Comparison of ENCODE assay signal across 29 cellular contexts in the genomic region with DNA sequence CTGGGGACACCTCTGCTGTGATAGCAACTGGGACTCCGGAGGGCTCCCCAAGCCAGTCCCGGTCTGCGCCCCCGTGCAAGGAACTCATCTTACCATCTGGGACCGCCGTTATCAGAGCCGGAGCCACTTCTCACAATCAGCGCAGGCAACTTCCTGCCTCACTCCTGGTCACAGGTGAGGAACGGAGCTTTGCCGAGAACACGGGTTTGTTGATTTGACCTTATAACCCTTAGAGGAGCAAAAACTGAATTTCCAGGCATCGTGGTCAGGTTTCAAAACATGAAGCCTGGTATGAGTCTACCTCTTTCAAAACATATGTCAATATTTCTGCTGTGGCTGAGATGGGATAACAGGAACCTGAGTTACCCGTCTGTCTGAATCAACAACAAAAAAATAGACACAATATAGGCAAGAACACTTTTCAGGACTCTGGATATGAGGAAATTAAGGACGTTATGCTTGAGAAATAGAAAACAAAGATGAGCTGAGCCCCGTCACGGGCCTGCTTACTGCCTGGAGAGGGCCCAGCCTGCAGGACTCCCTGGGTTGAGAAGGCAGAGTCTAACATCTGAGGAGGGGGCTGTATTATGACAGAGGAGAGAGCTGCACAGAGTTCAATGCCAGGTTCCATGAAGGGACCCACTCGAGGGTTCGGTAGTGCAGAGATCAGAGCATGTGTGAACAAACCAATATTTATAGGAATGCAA.
DNase-seq lines count a peak whose midpoint lies in the region; ATAC-seq, FAIRE-seq and TF ChIP-seq lines count a peak whose summit lies in the region.
"Had no signal": no experiment of that assay in that cellular context is flagged by ENCODE, and none has a peak within 500 bp of the region (broad histone marks: within the 10 kb centered on the region; RNA-seq: fewer than 3 reads in every experiment).

No MANE protein-coding gene starts in this region.

- H3K79me2 ChIP-seq in HepG2 (ENCODE audit: insufficient read depth, low read length) = no peaks in the 10 kb centered on the region

- peak; percentile 22; the same call in 2 of the 3 replicates for ATAC-seq in HepG2
- ATAC-seq: activated T-cell treated with anti-CD3 and anti-CD28 coated beads, Interleukin-2, amount 50 U/mL, for 72 hours; K562; stimulated activated memory B cell treated with anti-CD40 and anti-IgM and Interleukin-4, amounts not matched to agents 10 μg/mL and 1 μg/mL and 100 μg/mL, for 72 hours had no signal

- POLR2A ChIA-PET in activated CD4-positive, alpha-beta memory T cell treated with anti-CD3 and anti-CD28 coated beads, Interleukin-2, amount 10 ng/mL, durations not matched to agents 7 days and 5 days (lab: Charles Lee) = no interaction called here
- POLR2A ChIA-PET in activated CD4-positive, alpha-beta memory T cell treated with anti-CD3 and anti-CD28 coated beads for 36 hours (lab: Charles Lee) = no interaction called here
- POLR2A ChIA-PET in HepG2 (lab: Yijun Ruan, JAX) = interaction anchor here (1.0 kb wide), 1 partner anchor 475 kb away, joined by 4 read pairs; a partner anchor contains a TSS

- no peaks in the 10 kb centered on the region for H3K9me3 Mint-ChIP-seq in activated CD4-positive, alpha-beta memory T cell treated with anti-CD3 and anti-CD28 coated beads, Interleukin-2, amount 10 ng/mL, durations not matched to agents 7 days and 5 days
- no peaks in the 10 kb centered on the region for H3K9me3 Mint-ChIP-seq in activated CD4-positive, alpha-beta memory T cell treated with anti-CD3 and anti-CD28 coated beads for 36 hours
- H3K9me3 Mint-ChIP-seq in type B pancreatic cell = no peaks in the 10 kb centered on the region
- H3K9me3 Mint-ChIP-seq: activated T-cell treated with anti-CD3 and anti-CD28 coated beads, Interleukin-2, amount 50 U/mL, for 72 hours; stimulated activated memory B cell treated with anti-CD40 and anti-IgM and Interleukin-4, amounts not matched to agents 10 μg/mL and 1 μg/mL and 100 μg/mL, for 72 hours had no signal

- intact Hi-C loops in activated CD4-positive, alpha-beta memory T cell treated with anti-CD3 and anti-CD28 coated beads for 36 hours (cut with micrococcal nuclease) = no loop called here
- intact Hi-C loops in HepG2 (cut with micrococcal nuclease; ENCODE audit: unreplicated experiment) = no loop called here
- intact Hi-C loops in uterus (cut with DNase I; ENCODE audit: low total_unique reads) = no loop called here

- FAIRE-seq in HepG2 (lab: Jason Lieb, UNC) = no peak
- FAIRE-seq: A204.1, K562, keratinocyte had no signal

- H3K9ac ChIP-seq in HepG2 (ENCODE audit: insufficient read depth, low read depth, low read length) = no peak overlapping the region
- H3K9ac ChIP-seq: SK-N-SH had no signal

- no peaks in the 10 kb centered on the region for H3K36me3 Mint-ChIP-seq in activated CD4-positive, alpha-beta memory T cell treated with anti-CD3 and anti-CD28 coated beads, Interleukin-2, amount 10 ng/mL, durations not matched to agents 7 days and 5 days (ENCODE audit: low read depth)
- H3K36me3 Mint-ChIP-seq in activated CD4-positive, alpha-beta memory T cell treated with anti-CD3 and anti-CD28 coated beads for 36 hours = no peaks in the 10 kb centered on the region
- no peaks in the 10 kb centered on the region for H3K36me3 Mint-ChIP-seq in type B pancreatic cell
- H3K36me3 Mint-ChIP-seq: brain; stimulated activated memory B cell treated with anti-CD40 and anti-IgM and Interleukin-4, amounts not matched to agents 10 μg/mL and 1 μg/mL and 100 μg/mL, for 72 hours had no signal

- 0 out of 4 replicates have a peak, but pooled peaks of 1 of the 2 experiments have one; percentile 7 for TF ChIP-seq EP300 in HepG2 (IDR thresholded peaks at IDR 0.05; ENCODE audit: low read depth in 2 of 2, low read length in 2 of 2)
- TF ChIP-seq EP300 in HepG2 (CRISPR knock-in tag; IDR thresholded peaks at IDR 0.05; ENCODE audit: borderline replicate concordance) = no peak

- H3K4me1 ChIP-seq in HepG2 (ENCODE audit: insufficient read depth, low read length) = peaks cover 11% of the 10 kb centered on the region
- H3K4me1 ChIP-seq in uterus = no peaks in the 10 kb centered on the region
- H3K4me1 ChIP-seq: right lobe of liver, suprapubic skin had no signal

- peaks cover 10% of the 10 kb centered on the region for H3K27me3 Mint-ChIP-seq in activated CD4-positive, alpha-beta memory T cell treated with anti-CD3 and anti-CD28 coated beads, Interleukin-2, amount 10 ng/mL, durations not matched to agents 7 days and 5 days
- peaks cover 2% of the 10 kb centered on the region for H3K27me3 Mint-ChIP-seq in activated CD4-positive, alpha-beta memory T cell treated with anti-CD3 and anti-CD28 coated beads for 36 hours
- peaks cover 20% of the 10 kb centered on the region for H3K27me3 Mint-ChIP-seq in type B pancreatic cell
- H3K27me3 Mint-ChIP-seq: brain had no signal

- H4K20me1 ChIP-seq in HepG2 (ENCODE audit: insufficient read depth, low read length) = no peaks in the 10 kb centered on the region

- H3K27me3 ChIP-seq in HepG2 (ENCODE audit: control insufficient read depth in 1 of 2, insufficient read depth in 2 of 2, low read length in 2 of 2) = peaks cover 10 to 58% of the 10 kb centered on the region in 2 experiments
- no peaks in the 10 kb centered on the region for H3K27me3 ChIP-seq in uterus
- H3K27me3 ChIP-seq: right lobe of liver, suprapubic skin had no signal

- TF ChIP-seq POLR2A in HepG2 (IDR thresholded peaks at IDR 0.05; ENCODE audit: insufficient read depth in 1 of 2, low read depth in 2 of 2, low read length in 2 of 2) = no peak
- TF ChIP-seq POLR2A in uterus (IDR thresholded peaks at IDR 0.05) = no peak

- DNase-seq in activated CD4-positive, alpha-beta memory T cell treated with anti-CD3 and anti-CD28 coated beads, Interleukin-2, amount 10 ng/mL, durations not matched to agents 7 days and 5 days = peak; percentile 14
- DNase-seq in activated CD4-positive, alpha-beta memory T cell treated with anti-CD3 and anti-CD28 coated beads for 36 hours = no peak
- DNase-seq in SKM-1 treated with dmso at 0.1 percent for 144 hours (lab: John Stamatoyannopoulos, UW; ENCODE audit: unreplicated experiment) (peak; percentile 15), HepG2 (ENCODE audit: low spot score) (peak; percentile 22), type B pancreatic cell (ENCODE audit: extremely low spot score, unreplicated experiment) (peak; percentile 25), NCI-H146 (lab: John Stamatoyannopoulos, UW) (no peak), DMS53 treated with DMSO at 0.1 percent for 48 hours (lab: John Stamatoyannopoulos, UW; ENCODE audit: unreplicated experiment) (no peak), uterus (no peak)
- DNase-seq: activated CD4-positive, CD25-positive, alpha-beta regulatory T cell treated with anti-CD3 and anti-CD28 coated beads, Interleukin-2, amount 50 U/mL, for 72 hours; activated naive CD4-positive, alpha-beta T cell treated with Interleukin-2 at 50 U/mL for 16 hours; activated T-cell treated with anti-CD3 and anti-CD28 coated beads, Interleukin-2, amount 50 U/mL, for 72 hours; cerebellar nuclear complex; DMS153; H7; NCI-H1436; NCI-H446; NCI-H82; nephron progenitor cell; SK-N-SH; stimulated activated CD4-positive, alpha-beta T cell treated with anti-CD3 and anti-CD28 coated beads, Interleukin-12 subunit alpha, Interleukin-12 subunit beta, amount 100 ng/mL, for 4 hours; stimulated activated CD4-positive, alpha-beta T cell treated with anti-CD3 and anti-CD28 coated beads, Interleukin-4, amount 100 ng/mL, for 24 hours; T-helper 2 cell had no signal

- H3K4me3 Mint-ChIP-seq in activated CD4-positive, alpha-beta memory T cell treated with anti-CD3 and anti-CD28 coated beads, Interleukin-2, amount 10 ng/mL, durations not matched to agents 7 days and 5 days = no peak overlapping the region
- H3K4me3 Mint-ChIP-seq in activated CD4-positive, alpha-beta memory T cell treated with anti-CD3 and anti-CD28 coated beads for 36 hours = no peak overlapping the region
- H3K4me3 Mint-ChIP-seq in type B pancreatic cell = no peak overlapping the region
- H3K4me3 Mint-ChIP-seq: activated T-cell treated with anti-CD3 and anti-CD28 coated beads, Interleukin-2, amount 50 U/mL, for 72 hours; brain; nephron progenitor cell; stimulated activated memory B cell treated with anti-CD40 and anti-IgM and Interleukin-4, amounts not matched to agents 10 μg/mL and 1 μg/mL and 100 μg/mL, for 72 hours had no signal

- no peak overlapping the region for H3K27ac ChIP-seq in HepG2 (ENCODE audit: extremely low read length, insufficient read depth, low read length)
- no peak overlapping the region for H3K27ac ChIP-seq in uterus
- H3K27ac ChIP-seq: right lobe of liver, suprapubic skin had no signal

- H3K4me3 ChIP-seq in HepG2 (replicated peaks in 1 of 3; ENCODE audit: insufficient read depth in 1 of 3, low read depth in 2 of 3, low read length in 3 of 3) (no peak overlapping the region; a peak in 1 of 6 replicates), uterus (no peak overlapping the region)
- H3K4me3 ChIP-seq: K562, right lobe of liver, suprapubic skin had no signal

- H3K4me1 Mint-ChIP-seq in activated CD4-positive, alpha-beta memory T cell treated with anti-CD3 and anti-CD28 coated beads, Interleukin-2, amount 10 ng/mL, durations not matched to agents 7 days and 5 days = peaks cover 2% of the 10 kb centered on the region
- H3K4me1 Mint-ChIP-seq in activated CD4-positive, alpha-beta memory T cell treated with anti-CD3 and anti-CD28 coated beads for 36 hours (ENCODE audit: low read depth) = no peaks in the 10 kb centered on the region
- H3K4me1 Mint-ChIP-seq in type B pancreatic cell (ENCODE audit: unreplicated experiment) = peaks cover 33% of the 10 kb centered on the region

- BruUV-seq in HepG2 (replicated peaks; lab: Mats Ljungman, UMichigan) = no TSS peak

- in situ Hi-C loops in HepG2 (cut with HindIII; ENCODE audit: extremely low pct_ligation_motif_present, low pct_unique_long_range_greater_than_20kb) = no loop called here

- no peak for TF ChIP-seq RAD21 in HepG2 (CRISPR knock-in tag; IDR thresholded peaks at IDR 0.05)

- no peaks in the 10 kb centered on the region for H3K9me3 ChIP-seq in HepG2 (ENCODE audit: low read length)
- H3K9me3 ChIP-seq in uterus = no peaks in the 10 kb centered on the region
- H3K9me3 ChIP-seq: right lobe of liver, SK-N-SH, suprapubic skin had no signal

- H3K36me3 ChIP-seq in HepG2 (replicated peaks in 1 of 2; ENCODE audit: control insufficient read depth in 1 of 2, insufficient read depth in 2 of 2, low read length in 2 of 2) (no peaks in the 10 kb centered on the region), uterus (no peaks in the 10 kb centered on the region)
- H3K36me3 ChIP-seq: right lobe of liver, suprapubic skin had no signal

- H3K27ac Mint-ChIP-seq in activated CD4-positive, alpha-beta memory T cell treated with anti-CD3 and anti-CD28 coated beads, Interleukin-2, amount 10 ng/mL, durations not matched to agents 7 days and 5 days = no peak overlapping the region
- H3K27ac Mint-ChIP-seq in activated CD4-positive, alpha-beta memory T cell treated with anti-CD3 and anti-CD28 coated beads for 36 hours = no peak overlapping the region
- no peak overlapping the region for H3K27ac Mint-ChIP-seq in type B pancreatic cell
- H3K27ac Mint-ChIP-seq: activated T-cell treated with anti-CD3 and anti-CD28 coated beads, Interleukin-2, amount 50 U/mL, for 72 hours; brain; nephron progenitor cell; stimulated activated memory B cell treated with anti-CD40 and anti-IgM and Interleukin-4, amounts not matched to agents 10 μg/mL and 1 μg/mL and 100 μg/mL, for 72 hours had no signal

- H3K4me2 ChIP-seq in HepG2 (ENCODE audit: low read depth, low read length) = no peak overlapping the region; the same call in 1 of the 2 replicates
- H3K4me2 ChIP-seq: SK-N-SH had no signal

- TF ChIP-seq CTCF in HepG2 (CRISPR knock-in tag; IDR thresholded peaks at IDR 0.05) (no peak), type B pancreatic cell (conservative IDR thresholded peaks at IDR 0.05) (no peak), uterus (IDR thresholded peaks at IDR 0.05) (no peak)

- 7% methylated on average over 18 of the region's 18 CpGs for WGBS in HepG2 (ENCODE audit: low lambda C conversion rate)

- CTCF ChIA-PET in activated CD4-positive, alpha-beta memory T cell treated with anti-CD3 and anti-CD28 coated beads, Interleukin-2, amount 10 ng/mL, durations not matched to agents 7 days and 5 days (lab: Charles Lee) = no interaction called here
- CTCF ChIA-PET in activated CD4-positive, alpha-beta memory T cell treated with anti-CD3 and anti-CD28 coated beads for 36 hours (lab: Charles Lee) = no interaction called here
- CTCF ChIA-PET in HepG2 (lab: Yijun Ruan, JAX; ENCODE audit: low intra/inter-chr PET ratio, low total read pairs) = no interaction called here

- no peak overlapping the region for H2AFZ ChIP-seq in HepG2 (ENCODE audit: low read length)

Comparison
In these comparisons a context has a peak if more than half of its experiments do, and no peak if none do; other contexts are left out.
1. DNase-seq: peak in activated CD4-positive, alpha-beta memory T cell treated with anti-CD3 and anti-CD28 coated beads, Interleukin-2, amount 10 ng/mL, durations not matched to agents 7 days and 5 days (single experiment), SKM-1 treated with dmso at 0.1 percent for 144 hours (single experiment), HepG2 (single experiment) and type B pancreatic cell (single experiment); none in activated CD4-positive, alpha-beta memory T cell treated with anti-CD3 and anti-CD28 coated beads for 36 hours (single experiment), NCI-H146 (single experiment), DMS53 treated with DMSO at 0.1 percent for 48 hours (single experiment) and uterus (0 of 2).